In genomic region chr6:41937881-41938574, GRCh38 we compare ENCODE assay signal across 1 cellular context.
TF ChIP-seq lines count a peak whose summit lies in the region.

No MANE protein-coding gene starts in this region.

TF ChIP-seq in K562, 482 proteins besides CTCF, POLR2A, EP300 and RAD21 (continued from another document and continues in another):
- TF ChIP-seq ZBTB40 (IDR thresholded peaks at IDR 0.05) (no peak), ZBTB40 (CRISPR knock-in tag; IDR thresholded peaks at IDR 0.05) (no peak), ZNF217 (CRISPR knock-in tag; IDR thresholded peaks at IDR 0.05) (no peak), ZNF311 (CRISPR knock-in tag; IDR thresholded peaks at IDR 0.05) (no peak), ATF2 (CRISPR knock-in tag; IDR thresholded peaks at IDR 0.05) (no peak), ZNF778 (CRISPR knock-in tag; IDR thresholded peaks at IDR 0.05) (no peak), GATAD2B (IDR thresholded peaks at IDR 0.05; ENCODE audit: borderline replicate concordance) (no peak), HMG20B (CRISPR knock-in tag; IDR thresholded peaks at IDR 0.05) (no peak), ZNF134 (CRISPR knock-in tag; conservative IDR thresholded peaks at IDR 0.05) (no peak), TARDBP (IDR thresholded peaks at IDR 0.05) (no peak), NFRKB (IDR thresholded peaks at IDR 0.05; ENCODE audit: low read depth) (no peak), ZNF224 (CRISPR knock-in tag; IDR thresholded peaks at IDR 0.05) (no peak), TEAD1 (CRISPR knock-in tag; IDR thresholded peaks at IDR 0.05) (no peak), SMAD1 (IDR thresholded peaks at IDR 0.05; ENCODE audit: low read depth, low read length, partially characterized antibody) (no peak), PRPF4 (IDR thresholded peaks at IDR 0.05; ENCODE audit: insufficient read depth, low read depth, low read length, poor library complexity, severe bottlenecking) (no peak), CUX1 (CRISPR knock-in tag; IDR thresholded peaks at IDR 0.05) (no peak), ZNF197 (CRISPR knock-in tag; IDR thresholded peaks at IDR 0.05; ENCODE audit: low read depth) (no peak), NFATC3 (IDR thresholded peaks at IDR 0.05) (no peak), CREB1 (IDR thresholded peaks at IDR 0.05) (no peak), CREB1 (CRISPR knock-in tag; IDR thresholded peaks at IDR 0.05) (no peak), ASH1L (IDR thresholded peaks at IDR 0.05; ENCODE audit: borderline replicate concordance, low read depth, partially characterized antibody) (no peak), C11orf30 (IDR thresholded peaks at IDR 0.05; ENCODE audit: low read depth) (no peak), ADNP (tag; IDR thresholded peaks at IDR 0.05) (no peak), TBP (optimal IDR thresholded peaks at IDR 0.05; ENCODE audit: low read depth, low read length) (no peak), DNMT1 (IDR thresholded peaks at IDR 0.05) (no peak), GATA2 (CRISPR knock-in tag; IDR thresholded peaks at IDR 0.05) (peak; percentile 21), RFX1 (IDR thresholded peaks at IDR 0.05) (no peak), KLF1 (tag; IDR thresholded peaks at IDR 0.05) (no peak), CAMTA2 (CRISPR knock-in tag; conservative IDR thresholded peaks at IDR 0.05) (no peak), ZNF561 (CRISPR knock-in tag; conservative IDR thresholded peaks at IDR 0.05) (no peak), LCOR (CRISPR knock-in tag; IDR thresholded peaks at IDR 0.05) (no peak), EP400 (IDR thresholded peaks at IDR 0.05) (no peak), POLR2H (tag; IDR thresholded peaks at IDR 0.05; ENCODE audit: low read depth) (no peak), SPI1 (IDR thresholded peaks at IDR 0.05; ENCODE audit: borderline replicate concordance, low read depth, low read length) (0 out of 2 replicates have a peak, but pooled peaks have one; percentile 5), ETV5 (CRISPR knock-in tag; IDR thresholded peaks at IDR 0.05; ENCODE audit: low read depth) (peak; percentile 42; the same call in 1 of the 2 replicates), MEF2D (tag; conservative IDR thresholded peaks at IDR 0.05; ENCODE audit: low read depth) (no peak), CBX3 (IDR thresholded peaks at IDR 0.05; ENCODE audit: borderline replicate concordance in 1 of 2, low read length in 2 of 2) (no peak), XRCC5 (IDR thresholded peaks at IDR 0.05; ENCODE audit: low read depth, low read length) (no peak), ZNF79 (CRISPR knock-in tag; IDR thresholded peaks at IDR 0.05; ENCODE audit: low read depth) (no peak)
- TF ChIP-seq, protein P1, sequence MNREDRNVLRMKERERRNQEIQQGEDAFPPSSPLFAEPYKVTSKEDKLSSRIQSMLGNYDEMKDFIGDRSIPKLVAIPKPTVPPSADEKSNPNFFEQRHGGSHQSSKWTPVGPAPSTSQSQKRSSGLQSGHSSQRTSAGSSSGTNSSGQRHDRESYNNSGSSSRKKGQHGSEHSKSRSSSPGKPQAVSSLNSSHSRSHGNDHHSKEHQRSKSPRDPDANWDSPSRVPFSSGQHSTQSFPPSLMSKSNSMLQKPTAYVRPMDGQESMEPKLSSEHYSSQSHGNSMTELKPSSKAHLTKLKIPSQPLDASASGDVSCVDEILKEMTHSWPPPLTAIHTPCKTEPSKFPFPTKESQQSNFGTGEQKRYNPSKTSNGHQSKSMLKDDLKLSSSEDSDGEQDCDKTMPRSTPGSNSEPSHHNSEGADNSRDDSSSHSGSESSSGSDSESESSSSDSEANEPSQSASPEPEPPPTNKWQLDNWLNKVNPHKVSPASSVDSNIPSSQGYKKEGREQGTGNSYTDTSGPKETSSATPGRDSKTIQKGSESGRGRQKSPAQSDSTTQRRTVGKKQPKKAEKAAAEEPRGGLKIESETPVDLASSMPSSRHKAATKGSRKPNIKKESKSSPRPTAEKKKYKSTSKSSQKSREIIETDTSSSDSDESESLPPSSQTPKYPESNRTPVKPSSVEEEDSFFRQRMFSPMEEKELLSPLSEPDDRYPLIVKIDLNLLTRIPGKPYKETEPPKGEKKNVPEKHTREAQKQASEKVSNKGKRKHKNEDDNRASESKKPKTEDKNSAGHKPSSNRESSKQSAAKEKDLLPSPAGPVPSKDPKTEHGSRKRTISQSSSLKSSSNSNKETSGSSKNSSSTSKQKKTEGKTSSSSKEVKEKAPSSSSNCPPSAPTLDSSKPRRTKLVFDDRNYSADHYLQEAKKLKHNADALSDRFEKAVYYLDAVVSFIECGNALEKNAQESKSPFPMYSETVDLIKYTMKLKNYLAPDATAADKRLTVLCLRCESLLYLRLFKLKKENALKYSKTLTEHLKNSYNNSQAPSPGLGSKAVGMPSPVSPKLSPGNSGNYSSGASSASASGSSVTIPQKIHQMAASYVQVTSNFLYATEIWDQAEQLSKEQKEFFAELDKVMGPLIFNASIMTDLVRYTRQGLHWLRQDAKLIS (CRISPR knock-in tag; IDR thresholded peaks at IDR 0.05) = no peak
- TF ChIP-seq, protein P2, sequence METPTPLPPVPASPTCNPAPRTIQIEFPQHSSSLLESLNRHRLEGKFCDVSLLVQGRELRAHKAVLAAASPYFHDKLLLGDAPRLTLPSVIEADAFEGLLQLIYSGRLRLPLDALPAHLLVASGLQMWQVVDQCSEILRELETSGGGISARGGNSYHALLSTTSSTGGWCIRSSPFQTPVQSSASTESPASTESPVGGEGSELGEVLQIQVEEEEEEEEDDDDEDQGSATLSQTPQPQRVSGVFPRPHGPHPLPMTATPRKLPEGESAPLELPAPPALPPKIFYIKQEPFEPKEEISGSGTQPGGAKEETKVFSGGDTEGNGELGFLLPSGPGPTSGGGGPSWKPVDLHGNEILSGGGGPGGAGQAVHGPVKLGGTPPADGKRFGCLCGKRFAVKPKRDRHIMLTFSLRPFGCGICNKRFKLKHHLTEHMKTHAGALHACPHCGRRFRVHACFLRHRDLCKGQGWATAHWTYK (CRISPR knock-in tag; IDR thresholded peaks at IDR 0.05) = no peak
- TF ChIP-seq, protein P3, sequence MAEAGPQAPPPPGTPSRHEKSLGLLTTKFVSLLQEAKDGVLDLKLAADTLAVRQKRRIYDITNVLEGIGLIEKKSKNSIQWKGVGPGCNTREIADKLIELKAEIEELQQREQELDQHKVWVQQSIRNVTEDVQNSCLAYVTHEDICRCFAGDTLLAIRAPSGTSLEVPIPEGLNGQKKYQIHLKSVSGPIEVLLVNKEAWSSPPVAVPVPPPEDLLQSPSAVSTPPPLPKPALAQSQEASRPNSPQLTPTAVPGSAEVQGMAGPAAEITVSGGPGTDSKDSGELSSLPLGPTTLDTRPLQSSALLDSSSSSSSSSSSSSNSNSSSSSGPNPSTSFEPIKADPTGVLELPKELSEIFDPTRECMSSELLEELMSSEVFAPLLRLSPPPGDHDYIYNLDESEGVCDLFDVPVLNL (CRISPR knock-in tag; IDR thresholded peaks at IDR 0.05; ENCODE audit: low read depth) = no peak
